Comparison of ENCODE assay signal across 14 cellular contexts in the genomic region with DNA sequence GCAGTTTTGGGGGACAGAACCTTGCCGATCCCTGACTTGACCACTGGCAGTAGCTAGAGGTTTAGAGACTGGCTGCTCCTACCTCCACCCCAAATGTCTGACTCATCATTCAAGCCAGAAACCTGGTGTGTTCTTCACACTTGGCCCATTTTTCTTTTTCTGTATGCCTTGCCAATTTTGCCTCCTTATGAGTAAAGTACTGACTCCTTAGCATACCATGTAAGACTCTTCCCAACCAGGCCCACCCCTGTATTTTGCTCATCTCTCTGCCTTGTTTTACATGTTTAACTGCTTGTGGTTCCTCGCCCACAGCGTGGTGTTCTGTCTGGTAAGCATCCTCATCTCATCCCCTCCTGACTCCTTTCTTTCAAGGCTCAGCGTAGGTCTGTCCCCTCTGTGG. TPM values are rescaled to one million over a fixed set of nuclear protein-coding genes. Genes with fewer than 3 reads are reported as not detected.
DNase-seq lines count a peak whose midpoint lies in the region; ATAC-seq and TF ChIP-seq lines count a peak whose summit lies in the region.
"Had no signal": no experiment of that assay in that cellular context is flagged by ENCODE, and none has a peak within 500 bp of the region (broad histone marks: within the 10 kb centered on the region; RNA-seq: fewer than 3 reads in every experiment).

No MANE protein-coding gene starts in this region.

- no peak for TF ChIP-seq CTCF in fibroblast of lung (conservative IDR thresholded peaks at IDR 0.05 in 1 of 2, IDR thresholded peaks at IDR 0.05 in 1 of 2; ENCODE audit: low read depth in 1 of 2, low read length in 2 of 2)
- no peak for TF ChIP-seq CTCF in lower lobe of right lung (IDR thresholded peaks at IDR 0.05)

- intact Hi-C loops in lower lobe of right lung (cut with DNase I): no loop called here

- H3K27me3 Mint-ChIP-seq in activated T-cell treated with anti-CD3 and anti-CD28 coated beads, Interleukin-2, amount 50 U/mL, for 24 hours: no peaks in the 10 kb centered on the region
- H3K27me3 Mint-ChIP-seq in activated T-helper 17 cell treated with anti-CD3 and anti-CD28 coated beads, Interleukin-2, amount 50 U/mL, for 72 hours: no peaks in the 10 kb centered on the region
- no peaks in the 10 kb centered on the region for H3K27me3 Mint-ChIP-seq in stimulated activated naive CD8-positive, alpha-beta T cell treated with anti-CD3 and anti-CD28 coated beads, Interleukin-15, amount 100 ng/mL, for 72 hours

- H3K36me3 ChIP-seq in fibroblast of lung (ENCODE audit: control insufficient read depth, insufficient read depth, low read length) (peaks cover 20% of the 10 kb centered on the region), lower lobe of right lung (peaks cover 100% of the 10 kb centered on the region)

- H2AFZ ChIP-seq in fibroblast of lung (ENCODE audit: low read length): no peak overlapping the region

- peaks cover 8% of the 10 kb centered on the region for H3K4me1 Mint-ChIP-seq in activated T-cell treated with anti-CD3 and anti-CD28 coated beads, Interleukin-2, amount 50 U/mL, for 24 hours (ENCODE audit: low read depth)
- peaks cover 5% of the 10 kb centered on the region for H3K4me1 Mint-ChIP-seq in activated T-helper 17 cell treated with anti-CD3 and anti-CD28 coated beads, Interleukin-2, amount 50 U/mL, for 72 hours
- H3K4me1 Mint-ChIP-seq in stimulated activated naive CD8-positive, alpha-beta T cell treated with anti-CD3 and anti-CD28 coated beads, Interleukin-15, amount 100 ng/mL, for 72 hours: peaks cover 17% of the 10 kb centered on the region

- H3K27ac Mint-ChIP-seq in activated T-cell treated with anti-CD3 and anti-CD28 coated beads, Interleukin-2, amount 50 U/mL, for 24 hours: peak overlapping the region; percentile 89
- H3K27ac Mint-ChIP-seq in activated T-helper 17 cell treated with anti-CD3 and anti-CD28 coated beads, Interleukin-2, amount 50 U/mL, for 72 hours: peak overlapping the region; percentile 28
- H3K27ac Mint-ChIP-seq in stimulated activated naive CD8-positive, alpha-beta T cell treated with anti-CD3 and anti-CD28 coated beads, Interleukin-15, amount 100 ng/mL, for 72 hours: peak overlapping the region; percentile 55 to 67

- no peaks in the 10 kb centered on the region for H3K27me3 ChIP-seq in fibroblast of lung (ENCODE audit: control insufficient read depth, insufficient read depth, low read length)
- H3K27me3 ChIP-seq in lower lobe of right lung (ENCODE audit: low read depth): no peaks in the 10 kb centered on the region
- H3K27me3 ChIP-seq: upper lobe of left lung had no signal

- no peak overlapping the region for H3K4me2 ChIP-seq in fibroblast of lung (ENCODE audit: extremely low read depth, insufficient read depth, low read length)

- H3K9ac ChIP-seq in fibroblast of lung (ENCODE audit: insufficient read depth, low read length): no peak overlapping the region

- H3K9me3 Mint-ChIP-seq in activated T-cell treated with anti-CD3 and anti-CD28 coated beads, Interleukin-2, amount 50 U/mL, for 24 hours: no peaks in the 10 kb centered on the region
- H3K9me3 Mint-ChIP-seq in activated T-helper 17 cell treated with anti-CD3 and anti-CD28 coated beads, Interleukin-2, amount 50 U/mL, for 72 hours: no peaks in the 10 kb centered on the region
- no peaks in the 10 kb centered on the region for H3K9me3 Mint-ChIP-seq in stimulated activated naive CD8-positive, alpha-beta T cell treated with anti-CD3 and anti-CD28 coated beads, Interleukin-15, amount 100 ng/mL, for 72 hours

- DNase-seq in activated T-cell treated with anti-CD3 and anti-CD28 coated beads, Interleukin-2, amount 50 U/mL, for 24 hours: no peak
- no peak for DNase-seq in activated T-cell treated with anti-CD3 and anti-CD28 coated beads, Interleukin-2, amount 50 U/mL, for 1 hour
- peak; percentile 24 to 64 for DNase-seq in fibroblast of lung (ENCODE audit: low read depth in 2 of 2)
- DNase-seq in stimulated activated naive CD8-positive, alpha-beta T cell treated with anti-CD3 and anti-CD28 coated beads, Interleukin-15, amount 100 ng/mL, for 72 hours: no peak
- DNase-seq in lower lobe of right lung: no peak
- DNase-seq in midbrain (lab: John Stamatoyannopoulos, UW): no peak
- no peak for DNase-seq in C1 segment of cervical spinal cord (lab: John Stamatoyannopoulos, UW)
- DNase-seq: activated T-cell treated with anti-CD3 and anti-CD28 coated beads for 4 hours, left cardiac atrium, NCI-H345, upper lobe of left lung had no signal

- ATAC-seq in activated T-helper 17 cell treated with anti-CD3 and anti-CD28 coated beads, Interleukin-2, amount 50 U/mL, for 72 hours (replicated peaks): no peak
- ATAC-seq in stimulated activated naive CD8-positive, alpha-beta T cell treated with anti-CD3 and anti-CD28 coated beads, Interleukin-15, amount 100 ng/mL, for 72 hours: peak; percentile 21
- ATAC-seq in lower lobe of right lung: no peak

- peaks cover 95% of the 10 kb centered on the region for H3K36me3 Mint-ChIP-seq in activated T-cell treated with anti-CD3 and anti-CD28 coated beads, Interleukin-2, amount 50 U/mL, for 24 hours (ENCODE audit: low read depth)
- H3K36me3 Mint-ChIP-seq in activated T-helper 17 cell treated with anti-CD3 and anti-CD28 coated beads, Interleukin-2, amount 50 U/mL, for 72 hours (ENCODE audit: low read depth): peaks cover 100% of the 10 kb centered on the region

- no peaks in the 10 kb centered on the region for H3K4me1 ChIP-seq in fibroblast of lung (ENCODE audit: control insufficient read depth, extremely low read depth, insufficient read depth, low read length)
- H3K4me1 ChIP-seq in lower lobe of right lung: no peaks in the 10 kb centered on the region
- H3K4me1 ChIP-seq: upper lobe of left lung had no signal

- H3K79me2 ChIP-seq in fibroblast of lung (ENCODE audit: control insufficient read depth, insufficient read depth, low read length): no peaks in the 10 kb centered on the region

- H3K9me3 ChIP-seq in fibroblast of lung (ENCODE audit: control insufficient read depth, insufficient read depth, low read depth, low read length) (no peaks in the 10 kb centered on the region), lower lobe of right lung (no peaks in the 10 kb centered on the region)
- H3K9me3 ChIP-seq: upper lobe of left lung had no signal

- H3K4me3 Mint-ChIP-seq in activated T-cell treated with anti-CD3 and anti-CD28 coated beads, Interleukin-2, amount 50 U/mL, for 24 hours: no peak overlapping the region
- no peak overlapping the region for H3K4me3 Mint-ChIP-seq in activated T-helper 17 cell treated with anti-CD3 and anti-CD28 coated beads, Interleukin-2, amount 50 U/mL, for 72 hours
- no peak overlapping the region for H3K4me3 Mint-ChIP-seq in stimulated activated naive CD8-positive, alpha-beta T cell treated with anti-CD3 and anti-CD28 coated beads, Interleukin-15, amount 100 ng/mL, for 72 hours

- H3K4me3 ChIP-seq in fibroblast of lung (replicated peaks in 1 of 4; ENCODE audit: control extremely low read depth in 1 of 4, insufficient read depth in 1 of 4, low read depth in 3 of 4, low read length in 4 of 4) (no peak overlapping the region), lower lobe of right lung (no peak overlapping the region)
- H3K4me3 ChIP-seq: coronary artery, skin epidermis, upper lobe of left lung had no signal

- H4K20me1 ChIP-seq in fibroblast of lung (ENCODE audit: control insufficient read depth, extremely low read depth, insufficient read depth, low read length): no peaks in the 10 kb centered on the region

- H3K27ac ChIP-seq in fibroblast of lung (ENCODE audit: insufficient read depth, low read length): no peak overlapping the region
- no peak overlapping the region for H3K27ac ChIP-seq in lower lobe of right lung
- H3K27ac ChIP-seq: upper lobe of left lung had no signal

RNA-seq across cellular contexts. Expression of gene NUP88, which starts 37.9 kb away (rescaled TPM):
- total RNA-seq in activated T-helper 17 cell treated with anti-CD3 and anti-CD28 coated beads, Interleukin-2, amount 50 U/mL, for 72 hours: 100 to 1,000 TPM in 1 of 2 donors, 10 to 100 TPM in 1; 77.2 to 101 TPM
- total RNA-seq in fibroblast of lung (61.1 and 79.6 TPM in 2 replicates), lower lobe of right lung (36.7 TPM)
- 41.8 and 61.5 TPM in 2 replicates for polyA plus RNA-seq in fibroblast of lung
- 38.2 and 54.8 TPM in 2 replicates for polyA plus RNA-seq in fibroblast of lung (2012)
- 31.6 and 61.1 TPM in 2 replicates for polyA minus RNA-seq in fibroblast of lung (ENCODE audit: low replicate concordance)

RNA-seq across cellular contexts. Expression of gene RPAIN, which starts 38.4 kb away (rescaled TPM):
- 10 to 100 TPM; 32.9 to 33.8 TPM for total RNA-seq in activated T-helper 17 cell treated with anti-CD3 and anti-CD28 coated beads, Interleukin-2, amount 50 U/mL, for 72 hours
- total RNA-seq in fibroblast of lung (49.1 and 53.3 TPM in 2 replicates), lower lobe of right lung (37.2 TPM)
- 21.4 and 24.5 TPM in 2 replicates for polyA plus RNA-seq in fibroblast of lung
- polyA plus RNA-seq in fibroblast of lung (2012): 22.0 and 22.1 TPM in 2 replicates
- 3.0 and 8.5 TPM in 2 replicates for polyA minus RNA-seq in fibroblast of lung (ENCODE audit: low replicate concordance)

RNA-seq across cellular contexts. Expression of gene C1QBP, which starts 57.4 kb away (rescaled TPM):
- total RNA-seq in activated T-helper 17 cell treated with anti-CD3 and anti-CD28 coated beads, Interleukin-2, amount 50 U/mL, for 72 hours: 100 to 1,000 TPM; 164 to 396 TPM
- total RNA-seq in fibroblast of lung: 136 and 144 TPM in 2 replicates
- 187 and 365 TPM in 2 replicates for polyA plus RNA-seq in fibroblast of lung
- polyA plus RNA-seq in fibroblast of lung (2012): 120 and 239 TPM in 2 replicates
- 21.1 and 25.4 TPM in 2 replicates for polyA minus RNA-seq in fibroblast of lung (ENCODE audit: low replicate concordance)
- total RNA-seq in lower lobe of right lung: 57.5 TPM

Comparison
In these comparisons a context has a peak if more than half of its experiments do, and no peak if none do; other contexts are left out.
1. DNase-seq: peak in fibroblast of lung (2 of 2); none in activated T-cell treated with anti-CD3 and anti-CD28 coated beads, Interleukin-2, amount 50 U/mL, for 24 hours (single experiment), activated T-cell treated with anti-CD3 and anti-CD28 coated beads, Interleukin-2, amount 50 U/mL, for 1 hour (single experiment), stimulated activated naive CD8-positive, alpha-beta T cell treated with anti-CD3 and anti-CD28 coated beads, Interleukin-15, amount 100 ng/mL, for 72 hours (0 of 2), lower lobe of right lung (single experiment), midbrain (single experiment) and C1 segment of cervical spinal cord (0 of 14).
2. H3K27ac Mint-ChIP-seq: peak in every context shown above with its lines; median percentile 89 in activated T-cell treated with anti-CD3 and anti-CD28 coated beads, Interleukin-2, amount 50 U/mL, for 24 hours; 61 in stimulated activated naive CD8-positive, alpha-beta T cell treated with anti-CD3 and anti-CD28 coated beads, Interleukin-15, amount 100 ng/mL, for 72 hours; 28 in activated T-helper 17 cell treated with anti-CD3 and anti-CD28 coated beads, Interleukin-2, amount 50 U/mL, for 72 hours.